2 cellular contexts compared by ENCODE assay signal in the genomic region with DNA sequence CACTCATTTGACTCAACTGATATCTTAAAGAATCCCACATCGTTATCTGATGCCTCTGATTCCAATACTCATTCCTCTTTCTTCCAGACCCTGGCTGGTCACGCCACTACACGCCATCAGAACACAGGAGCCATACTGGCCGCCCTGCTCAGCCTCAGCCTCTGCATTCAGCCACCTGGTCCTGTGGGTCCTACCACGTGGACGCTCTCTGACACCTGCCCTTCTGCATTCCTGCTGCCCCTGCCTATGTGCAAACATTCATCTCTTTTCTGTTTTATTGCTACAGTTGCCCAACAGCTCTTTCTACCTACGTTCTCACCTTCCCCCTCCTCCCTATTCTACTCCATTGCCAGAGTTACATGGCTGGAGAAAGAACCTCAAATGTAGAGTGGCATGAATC.
TF ChIP-seq lines count a peak whose summit lies in the region.

No MANE protein-coding gene starts in this region.

TF ChIP-seq in GM12878, 131 proteins besides CTCF, POLR2A, EP300 and RAD21 (continues in another document):
- TF ChIP-seq POLR2AphosphoS2 (IDR thresholded peaks at IDR 0.05; ENCODE audit: low read depth, low read length) (no peak), KDM1A (IDR thresholded peaks at IDR 0.05; ENCODE audit: borderline replicate concordance) (no peak), BCL11A (IDR thresholded peaks at IDR 0.05; ENCODE audit: low read depth, low read length) (no peak), BRCA1 (IDR thresholded peaks at IDR 0.05; ENCODE audit: low read depth, low read length) (no peak), TBL1XR1 (IDR thresholded peaks at IDR 0.05; ENCODE audit: low read depth, low read length) (no peak), ZZZ3 (IDR thresholded peaks at IDR 0.05; ENCODE audit: control insufficient read depth, insufficient read length, low read depth) (no peak), MEF2A (IDR thresholded peaks at IDR 0.05; ENCODE audit: insufficient read depth, low read depth, low read length) (no peak), ZSCAN29 (IDR thresholded peaks at IDR 0.05) (no peak), SUZ12 (IDR thresholded peaks at IDR 0.05; ENCODE audit: unreplicated experiment) (no peak), MYC (IDR thresholded peaks at IDR 0.05; ENCODE audit: insufficient read depth, insufficient read length, insufficient replicate concordance, low read length, severe bottlenecking) (no peak), FOXM1 (IDR thresholded peaks at IDR 0.05; ENCODE audit: low read depth, low read length) (no peak), PAX8 (IDR thresholded peaks at IDR 0.05) (no peak)
- TF ChIP-seq, protein P1, sequence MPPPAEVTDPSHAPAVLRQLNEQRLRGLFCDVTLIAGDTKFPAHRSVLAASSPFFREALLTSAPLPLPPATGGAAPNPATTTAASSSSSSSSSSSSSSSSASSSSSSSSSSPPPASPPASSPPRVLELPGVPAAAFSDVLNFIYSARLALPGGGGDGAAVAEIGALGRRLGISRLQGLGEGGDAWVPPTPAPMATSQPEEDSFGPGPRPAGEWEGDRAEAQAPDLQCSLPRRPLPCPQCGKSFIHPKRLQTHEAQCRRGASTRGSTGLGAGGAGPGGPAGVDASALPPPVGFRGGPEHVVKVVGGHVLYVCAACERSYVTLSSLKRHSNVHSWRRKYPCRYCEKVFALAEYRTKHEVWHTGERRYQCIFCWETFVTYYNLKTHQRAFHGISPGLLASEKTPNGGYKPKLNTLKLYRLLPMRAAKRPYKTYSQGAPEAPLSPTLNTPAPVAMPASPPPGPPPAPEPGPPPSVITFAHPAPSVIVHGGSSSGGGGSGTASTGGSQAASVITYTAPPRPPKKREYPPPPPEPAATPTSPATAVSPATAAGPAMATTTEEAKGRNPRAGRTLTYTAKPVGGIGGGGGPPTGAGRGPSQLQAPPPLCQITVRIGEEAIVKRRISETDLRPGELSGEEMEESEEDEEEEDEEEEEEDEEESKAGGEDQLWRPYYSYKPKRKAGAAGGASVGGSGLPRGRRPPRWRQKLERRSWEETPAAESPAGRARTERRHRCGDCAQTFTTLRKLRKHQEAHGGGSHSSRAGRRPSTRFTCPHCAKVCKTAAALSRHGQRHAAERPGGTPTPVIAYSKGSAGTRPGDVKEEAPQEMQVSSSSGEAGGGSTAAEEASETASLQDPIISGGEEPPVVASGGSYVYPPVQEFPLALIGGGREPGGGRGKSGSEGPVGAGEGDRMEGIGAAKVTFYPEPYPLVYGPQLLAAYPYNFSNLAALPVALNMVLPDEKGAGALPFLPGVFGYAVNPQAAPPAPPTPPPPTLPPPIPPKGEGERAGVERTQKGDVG (CRISPR knock-in tag; IDR thresholded peaks at IDR 0.05) = no peak
- TF ChIP-seq, protein P2, sequence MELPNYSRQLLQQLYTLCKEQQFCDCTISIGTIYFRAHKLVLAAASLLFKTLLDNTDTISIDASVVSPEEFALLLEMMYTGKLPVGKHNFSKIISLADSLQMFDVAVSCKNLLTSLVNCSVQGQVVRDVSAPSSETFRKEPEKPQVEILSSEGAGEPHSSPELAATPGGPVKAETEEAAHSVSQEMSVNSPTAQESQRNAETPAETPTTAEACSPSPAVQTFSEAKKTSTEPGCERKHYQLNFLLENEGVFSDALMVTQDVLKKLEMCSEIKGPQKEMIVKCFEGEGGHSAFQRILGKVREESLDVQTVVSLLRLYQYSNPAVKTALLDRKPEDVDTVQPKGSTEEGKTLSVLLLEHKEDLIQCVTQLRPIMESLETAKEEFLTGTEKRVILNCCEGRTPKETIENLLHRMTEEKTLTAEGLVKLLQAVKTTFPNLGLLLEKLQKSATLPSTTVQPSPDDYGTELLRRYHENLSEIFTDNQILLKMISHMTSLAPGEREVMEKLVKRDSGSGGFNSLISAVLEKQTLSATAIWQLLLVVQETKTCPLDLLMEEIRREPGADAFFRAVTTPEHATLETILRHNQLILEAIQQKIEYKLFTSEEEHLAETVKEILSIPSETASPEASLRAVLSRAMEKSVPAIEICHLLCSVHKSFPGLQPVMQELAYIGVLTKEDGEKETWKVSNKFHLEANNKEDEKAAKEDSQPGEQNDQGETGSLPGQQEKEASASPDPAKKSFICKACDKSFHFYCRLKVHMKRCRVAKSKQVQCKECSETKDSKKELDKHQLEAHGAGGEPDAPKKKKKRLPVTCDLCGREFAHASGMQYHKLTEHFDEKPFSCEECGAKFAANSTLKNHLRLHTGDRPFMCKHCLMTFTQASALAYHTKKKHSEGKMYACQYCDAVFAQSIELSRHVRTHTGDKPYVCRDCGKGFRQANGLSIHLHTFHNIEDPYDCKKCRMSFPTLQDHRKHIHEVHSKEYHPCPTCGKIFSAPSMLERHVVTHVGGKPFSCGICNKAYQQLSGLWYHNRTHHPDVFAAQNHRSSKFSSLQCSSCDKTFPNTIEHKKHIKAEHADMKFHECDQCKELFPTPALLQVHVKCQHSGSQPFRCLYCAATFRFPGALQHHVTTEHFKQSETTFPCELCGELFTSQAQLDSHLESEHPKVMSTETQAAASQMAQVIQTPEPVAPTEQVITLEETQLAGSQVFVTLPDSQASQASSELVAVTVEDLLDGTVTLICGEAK (IDR thresholded peaks at IDR 0.05; ENCODE audit: borderline replicate concordance) = no peak
- TF ChIP-seq, protein P3, sequence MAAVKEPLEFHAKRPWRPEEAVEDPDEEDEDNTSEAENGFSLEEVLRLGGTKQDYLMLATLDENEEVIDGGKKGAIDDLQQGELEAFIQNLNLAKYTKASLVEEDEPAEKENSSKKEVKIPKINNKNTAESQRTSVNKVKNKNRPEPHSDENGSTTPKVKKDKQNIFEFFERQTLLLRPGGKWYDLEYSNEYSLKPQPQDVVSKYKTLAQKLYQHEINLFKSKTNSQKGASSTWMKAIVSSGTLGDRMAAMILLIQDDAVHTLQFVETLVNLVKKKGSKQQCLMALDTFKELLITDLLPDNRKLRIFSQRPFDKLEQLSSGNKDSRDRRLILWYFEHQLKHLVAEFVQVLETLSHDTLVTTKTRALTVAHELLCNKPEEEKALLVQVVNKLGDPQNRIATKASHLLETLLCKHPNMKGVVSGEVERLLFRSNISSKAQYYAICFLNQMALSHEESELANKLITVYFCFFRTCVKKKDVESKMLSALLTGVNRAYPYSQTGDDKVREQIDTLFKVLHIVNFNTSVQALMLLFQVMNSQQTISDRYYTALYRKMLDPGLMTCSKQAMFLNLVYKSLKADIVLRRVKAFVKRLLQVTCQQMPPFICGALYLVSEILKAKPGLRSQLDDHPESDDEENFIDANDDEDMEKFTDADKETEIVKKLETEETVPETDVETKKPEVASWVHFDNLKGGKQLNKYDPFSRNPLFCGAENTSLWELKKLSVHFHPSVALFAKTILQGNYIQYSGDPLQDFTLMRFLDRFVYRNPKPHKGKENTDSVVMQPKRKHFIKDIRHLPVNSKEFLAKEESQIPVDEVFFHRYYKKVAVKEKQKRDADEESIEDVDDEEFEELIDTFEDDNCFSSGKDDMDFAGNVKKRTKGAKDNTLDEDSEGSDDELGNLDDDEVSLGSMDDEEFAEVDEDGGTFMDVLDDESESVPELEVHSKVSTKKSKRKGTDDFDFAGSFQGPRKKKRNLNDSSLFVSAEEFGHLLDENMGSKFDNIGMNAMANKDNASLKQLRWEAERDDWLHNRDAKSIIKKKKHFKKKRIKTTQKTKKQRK (IDR thresholded peaks at IDR 0.05; ENCODE audit: low read depth, low read length) = no peak

TF ChIP-seq in WTC11, 78 proteins besides CTCF, POLR2A, EP300 and RAD21:
- TF ChIP-seq, protein P4, sequence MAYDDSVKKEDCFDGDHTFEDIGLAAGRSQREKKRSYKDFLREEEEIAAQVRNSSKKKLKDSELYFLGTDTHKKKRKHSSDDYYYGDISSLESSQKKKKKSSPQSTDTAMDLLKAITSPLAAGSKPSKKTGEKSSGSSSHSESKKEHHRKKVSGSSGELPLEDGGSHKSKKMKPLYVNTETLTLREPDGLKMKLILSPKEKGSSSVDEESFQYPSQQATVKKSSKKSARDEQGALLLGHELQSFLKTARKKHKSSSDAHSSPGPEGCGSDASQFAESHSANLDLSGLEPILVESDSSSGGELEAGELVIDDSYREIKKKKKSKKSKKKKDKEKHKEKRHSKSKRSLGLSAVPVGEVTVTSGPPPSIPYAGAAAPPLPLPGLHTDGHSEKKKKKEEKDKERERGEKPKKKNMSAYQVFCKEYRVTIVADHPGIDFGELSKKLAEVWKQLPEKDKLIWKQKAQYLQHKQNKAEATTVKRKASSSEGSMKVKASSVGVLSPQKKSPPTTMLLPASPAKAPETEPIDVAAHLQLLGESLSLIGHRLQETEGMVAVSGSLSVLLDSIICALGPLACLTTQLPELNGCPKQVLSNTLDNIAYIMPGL (CRISPR knock-in tag; IDR thresholded peaks at IDR 0.05) = no peak
- TF ChIP-seq, protein P5, sequence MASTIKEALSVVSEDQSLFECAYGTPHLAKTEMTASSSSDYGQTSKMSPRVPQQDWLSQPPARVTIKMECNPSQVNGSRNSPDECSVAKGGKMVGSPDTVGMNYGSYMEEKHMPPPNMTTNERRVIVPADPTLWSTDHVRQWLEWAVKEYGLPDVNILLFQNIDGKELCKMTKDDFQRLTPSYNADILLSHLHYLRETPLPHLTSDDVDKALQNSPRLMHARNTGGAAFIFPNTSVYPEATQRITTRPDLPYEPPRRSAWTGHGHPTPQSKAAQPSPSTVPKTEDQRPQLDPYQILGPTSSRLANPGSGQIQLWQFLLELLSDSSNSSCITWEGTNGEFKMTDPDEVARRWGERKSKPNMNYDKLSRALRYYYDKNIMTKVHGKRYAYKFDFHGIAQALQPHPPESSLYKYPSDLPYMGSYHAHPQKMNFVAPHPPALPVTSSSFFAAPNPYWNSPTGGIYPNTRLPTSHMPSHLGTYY (CRISPR knock-in tag; IDR thresholded peaks at IDR 0.05) = no peak; the same call in 1 of the 2 replicates
- TF ChIP-seq JUN (CRISPR knock-in tag; IDR thresholded peaks at IDR 0.05) (no peak), IRF2 (CRISPR knock-in tag; IDR thresholded peaks at IDR 0.05; ENCODE audit: borderline replicate concordance, low read depth) (no peak), NR2C2 (CRISPR knock-in tag; IDR thresholded peaks at IDR 0.05) (no peak), GABPB1 (CRISPR knock-in tag; IDR thresholded peaks at IDR 0.05) (no peak), JAZF1 (CRISPR knock-in tag; IDR thresholded peaks at IDR 0.05) (no peak), CREB1 (CRISPR knock-in tag; IDR thresholded peaks at IDR 0.05) (no peak), ZNF138 (CRISPR knock-in tag; conservative IDR thresholded peaks at IDR 0.05) (no peak), TCF7 (CRISPR knock-in tag; IDR thresholded peaks at IDR 0.05; ENCODE audit: low read depth) (no peak)
- TF ChIP-seq, protein P6, sequence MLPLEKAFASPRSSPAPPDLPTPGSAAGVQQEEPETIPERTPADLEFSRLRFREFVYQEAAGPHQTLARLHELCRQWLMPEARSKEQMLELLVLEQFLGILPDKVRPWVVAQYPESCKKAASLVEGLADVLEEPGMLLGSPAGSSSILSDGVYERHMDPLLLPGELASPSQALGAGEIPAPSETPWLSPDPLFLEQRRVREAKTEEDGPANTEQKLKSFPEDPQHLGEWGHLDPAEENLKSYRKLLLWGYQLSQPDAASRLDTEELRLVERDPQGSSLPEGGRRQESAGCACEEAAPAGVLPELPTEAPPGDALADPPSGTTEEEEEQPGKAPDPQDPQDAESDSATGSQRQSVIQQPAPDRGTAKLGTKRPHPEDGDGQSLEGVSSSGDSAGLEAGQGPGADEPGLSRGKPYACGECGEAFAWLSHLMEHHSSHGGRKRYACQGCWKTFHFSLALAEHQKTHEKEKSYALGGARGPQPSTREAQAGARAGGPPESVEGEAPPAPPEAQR (CRISPR knock-in tag; IDR thresholded peaks at IDR 0.05) = no peak
- TF ChIP-seq, protein P7, sequence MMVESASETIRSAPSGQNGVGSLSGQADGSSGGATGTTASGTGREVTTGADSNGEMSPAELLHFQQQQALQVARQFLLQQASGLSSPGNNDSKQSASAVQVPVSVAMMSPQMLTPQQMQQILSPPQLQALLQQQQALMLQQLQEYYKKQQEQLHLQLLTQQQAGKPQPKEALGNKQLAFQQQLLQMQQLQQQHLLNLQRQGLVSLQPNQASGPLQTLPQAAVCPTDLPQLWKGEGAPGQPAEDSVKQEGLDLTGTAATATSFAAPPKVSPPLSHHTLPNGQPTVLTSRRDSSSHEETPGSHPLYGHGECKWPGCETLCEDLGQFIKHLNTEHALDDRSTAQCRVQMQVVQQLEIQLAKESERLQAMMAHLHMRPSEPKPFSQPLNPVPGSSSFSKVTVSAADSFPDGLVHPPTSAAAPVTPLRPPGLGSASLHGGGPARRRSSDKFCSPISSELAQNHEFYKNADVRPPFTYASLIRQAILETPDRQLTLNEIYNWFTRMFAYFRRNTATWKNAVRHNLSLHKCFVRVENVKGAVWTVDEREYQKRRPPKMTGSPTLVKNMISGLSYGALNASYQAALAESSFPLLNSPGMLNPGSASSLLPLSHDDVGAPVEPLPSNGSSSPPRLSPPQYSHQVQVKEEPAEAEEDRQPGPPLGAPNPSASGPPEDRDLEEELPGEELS (CRISPR knock-in tag; IDR thresholded peaks at IDR 0.05) = no peak
- TF ChIP-seq, protein P8, sequence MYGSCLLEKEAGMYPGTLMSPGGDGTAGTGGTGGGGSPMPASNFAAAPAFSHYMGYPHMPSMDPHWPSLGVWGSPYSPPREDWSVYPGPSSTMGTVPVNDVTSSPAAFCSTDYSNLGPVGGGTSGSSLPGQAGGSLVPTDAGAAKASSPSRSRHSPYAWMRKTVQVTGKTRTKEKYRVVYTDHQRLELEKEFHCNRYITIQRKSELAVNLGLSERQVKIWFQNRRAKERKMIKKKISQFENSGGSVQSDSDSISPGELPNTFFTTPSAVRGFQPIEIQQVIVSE (CRISPR knock-in tag; IDR thresholded peaks at IDR 0.05; ENCODE audit: borderline replicate concordance) = no peak
- TF ChIP-seq, protein P9, sequence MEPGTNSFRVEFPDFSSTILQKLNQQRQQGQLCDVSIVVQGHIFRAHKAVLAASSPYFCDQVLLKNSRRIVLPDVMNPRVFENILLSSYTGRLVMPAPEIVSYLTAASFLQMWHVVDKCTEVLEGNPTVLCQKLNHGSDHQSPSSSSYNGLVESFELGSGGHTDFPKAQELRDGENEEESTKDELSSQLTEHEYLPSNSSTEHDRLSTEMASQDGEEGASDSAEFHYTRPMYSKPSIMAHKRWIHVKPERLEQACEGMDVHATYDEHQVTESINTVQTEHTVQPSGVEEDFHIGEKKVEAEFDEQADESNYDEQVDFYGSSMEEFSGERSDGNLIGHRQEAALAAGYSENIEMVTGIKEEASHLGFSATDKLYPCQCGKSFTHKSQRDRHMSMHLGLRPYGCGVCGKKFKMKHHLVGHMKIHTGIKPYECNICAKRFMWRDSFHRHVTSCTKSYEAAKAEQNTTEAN (CRISPR knock-in tag; IDR thresholded peaks at IDR 0.05) = no peak
